Comparison of ENCODE assay signal across 30 cellular contexts in genomic region chr11:120409655-120410054, GRCh38.
"Had no signal": no experiment of that assay in that cellular context is flagged by ENCODE, and none has a peak within 500 bp of the region (broad histone marks: within the 10 kb centered on the region; RNA-seq: fewer than 3 reads in every experiment).

No MANE protein-coding gene starts in this region.

- ATAC-seq: naive thymus-derived CD8-positive, alpha-beta T cell; natural killer cell treated with Interleukin-12 subunit alpha and Interleukin-12 subunit beta and Interleukin-15 and Interleukin-18, amount 100 ng/mL, for 72 hours; pancreas; psoas muscle; right cardiac atrium; right lobe of liver; stimulated activated memory B cell treated with anti-CD40 and anti-IgM and Interleukin-4, amounts not matched to agents 10 μg/mL and 1 μg/mL and 100 μg/mL, for 72 hours; stimulated activated naive CD8-positive, alpha-beta T cell treated with anti-CD3 and anti-CD28 coated beads, Interleukin-15, amount 100 ng/mL, for 72 hours; upper lobe of right lung had no signal

- H3K9me3 ChIP-seq: neutrophil, pancreas, psoas muscle, right lobe of liver, sigmoid colon, spleen, suprapubic skin, testis, tibial artery, transverse colon, upper lobe of right lung, uterus had no signal

- DNase-seq: naive B cell; naive thymus-derived CD8-positive, alpha-beta T cell; nephron progenitor cell; nucleus accumbens; pancreas; psoas muscle; right cardiac atrium; right lobe of liver; sigmoid colon; small intestine; spleen; stimulated activated CD4-positive, alpha-beta T cell treated with anti-CD3 and anti-CD28 coated beads, Interleukin-12 subunit alpha, Interleukin-12 subunit beta, amount 100 ng/mL, for 4 hours; stimulated activated CD4-positive, alpha-beta T cell treated with anti-CD3 and anti-CD28 coated beads, Interleukin-1b, Interleukin-23, amount 100 ng/mL, for 48 hours; stimulated activated CD4-positive, alpha-beta T cell treated with anti-CD3 and anti-CD28 coated beads, Interleukin-4, amount 100 ng/mL, for 1 hour; stimulated activated CD4-positive, alpha-beta T cell treated with anti-CD3 and anti-CD28 coated beads, Interleukin-4, amount 100 ng/mL, for 4 hours; stimulated activated CD8-positive, alpha-beta memory T cell treated with anti-CD3 and anti-CD28 coated beads, Interleukin-4, amount 100 ng/mL, for 48 hours; stimulated activated naive CD4-positive, alpha-beta T cell treated with Interleukin-2 at 50 U/mL for 16 hours; stimulated activated naive CD8-positive, alpha-beta T cell treated with anti-CD3 and anti-CD28 coated beads, Interleukin-15, amount 100 ng/mL, for 72 hours; substantia nigra; testis; tibial artery; transverse colon; upper lobe of right lung; uterus had no signal

- H3K36me3 ChIP-seq: neutrophil, pancreas, sigmoid colon, suprapubic skin, upper lobe of right lung, uterus had no signal

- H3K27me3 Mint-ChIP-seq: natural killer cell treated with Interleukin-12 subunit alpha and Interleukin-12 subunit beta and Interleukin-15 and Interleukin-18, amount 100 ng/mL, for 72 hours; stimulated activated memory B cell treated with anti-CD40 and anti-IgM and Interleukin-4, amounts not matched to agents 10 μg/mL and 1 μg/mL and 100 μg/mL, for 72 hours; type B pancreatic cell had no signal

- H3K9me3 Mint-ChIP-seq: naive B cell; naive thymus-derived CD8-positive, alpha-beta T cell; natural killer cell treated with Interleukin-12 subunit alpha and Interleukin-12 subunit beta and Interleukin-15 and Interleukin-18, amount 100 ng/mL, for 72 hours; nephron progenitor cell; neural crest cell; stimulated activated memory B cell treated with anti-CD40 and anti-IgM and Interleukin-4, amounts not matched to agents 10 μg/mL and 1 μg/mL and 100 μg/mL, for 72 hours; stimulated activated naive CD8-positive, alpha-beta T cell treated with anti-CD3 and anti-CD28 coated beads, Interleukin-15, amount 100 ng/mL, for 72 hours; type B pancreatic cell had no signal

- H3K4me3 ChIP-seq: pancreas, psoas muscle, right lobe of liver, sigmoid colon, spleen, suprapubic skin, testis, tibial artery, transverse colon, upper lobe of right lung, uterus had no signal

- H3K4me1 ChIP-seq: right lobe of liver, testis, uterus had no signal

- H3K4me3 Mint-ChIP-seq: naive B cell; naive thymus-derived CD8-positive, alpha-beta T cell; natural killer cell treated with Interleukin-12 subunit alpha and Interleukin-12 subunit beta and Interleukin-15 and Interleukin-18, amount 100 ng/mL, for 72 hours; nephron progenitor cell; neural crest cell; stimulated activated memory B cell treated with anti-CD40 and anti-IgM and Interleukin-4, amounts not matched to agents 10 μg/mL and 1 μg/mL and 100 μg/mL, for 72 hours; stimulated activated naive CD8-positive, alpha-beta T cell treated with anti-CD3 and anti-CD28 coated beads, Interleukin-15, amount 100 ng/mL, for 72 hours; type B pancreatic cell had no signal

- H3K27me3 ChIP-seq: pancreas, right lobe of liver, sigmoid colon, spleen, suprapubic skin, testis, tibial artery, transverse colon, upper lobe of right lung, uterus had no signal

- H3K27ac Mint-ChIP-seq: naive thymus-derived CD8-positive, alpha-beta T cell; natural killer cell treated with Interleukin-12 subunit alpha and Interleukin-12 subunit beta and Interleukin-15 and Interleukin-18, amount 100 ng/mL, for 72 hours; nephron progenitor cell; stimulated activated memory B cell treated with anti-CD40 and anti-IgM and Interleukin-4, amounts not matched to agents 10 μg/mL and 1 μg/mL and 100 μg/mL, for 72 hours; stimulated activated naive CD8-positive, alpha-beta T cell treated with anti-CD3 and anti-CD28 coated beads, Interleukin-15, amount 100 ng/mL, for 72 hours; type B pancreatic cell had no signal

- H3K27ac ChIP-seq: neutrophil, pancreas, psoas muscle, right lobe of liver, sigmoid colon, spleen, suprapubic skin, testis, tibial artery, transverse colon, uterus had no signal

- H3K36me3 Mint-ChIP-seq: naive thymus-derived CD8-positive, alpha-beta T cell had no signal

- H3K4me1 Mint-ChIP-seq: naive B cell; naive thymus-derived CD8-positive, alpha-beta T cell; stimulated activated naive CD8-positive, alpha-beta T cell treated with anti-CD3 and anti-CD28 coated beads, Interleukin-15, amount 100 ng/mL, for 72 hours had no signal
